Comparison of ENCODE assay signal across 1 cellular context in the genomic region with DNA sequence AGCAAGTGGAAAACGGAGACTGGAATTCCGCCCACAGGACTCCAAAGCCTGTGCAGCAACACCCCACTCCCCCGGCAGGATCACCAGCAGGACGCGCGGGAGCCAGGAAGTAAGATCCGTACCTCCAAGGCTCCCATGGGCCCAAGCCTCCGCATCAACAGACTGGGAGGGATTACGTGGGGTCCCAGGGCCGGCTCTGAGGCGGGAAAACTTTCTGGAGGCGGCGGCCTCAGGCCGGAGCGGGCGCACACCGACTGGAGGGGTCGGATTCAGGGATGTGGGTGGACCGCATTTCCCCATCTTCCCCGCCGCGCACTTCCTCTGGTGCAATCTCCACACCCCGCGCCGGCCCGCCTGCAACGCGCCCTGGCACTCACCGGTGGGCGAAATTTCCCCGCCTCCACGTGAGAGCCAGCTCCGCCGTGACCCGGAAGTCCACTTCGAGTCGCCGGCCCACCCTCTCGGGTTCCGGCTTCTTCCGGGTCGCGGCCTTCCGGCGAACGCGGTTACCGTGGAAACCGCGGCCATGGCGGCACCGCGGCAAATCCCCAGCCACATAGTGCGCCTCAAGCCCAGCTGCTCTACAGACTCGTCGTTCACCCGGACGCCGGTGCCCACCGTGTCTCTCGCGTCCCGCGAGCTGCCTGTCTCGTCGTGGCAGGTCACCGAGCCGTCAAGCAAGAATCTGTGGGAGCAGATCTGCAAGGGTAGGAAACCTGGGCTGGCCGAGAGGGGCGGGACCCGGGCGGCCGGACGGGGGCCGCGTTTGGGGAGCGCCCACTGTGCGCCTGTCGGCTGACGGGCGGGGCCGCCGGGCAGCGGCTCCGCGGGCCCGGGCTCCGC.
TF ChIP-seq lines count a peak whose summit lies in the region.

Gene IQCK, plus strand, starts transcription at position 491 of the 843 bp plus-strand sequence. Its CDS starts 36 bp downstream, at position 527.
A gene with protein sequence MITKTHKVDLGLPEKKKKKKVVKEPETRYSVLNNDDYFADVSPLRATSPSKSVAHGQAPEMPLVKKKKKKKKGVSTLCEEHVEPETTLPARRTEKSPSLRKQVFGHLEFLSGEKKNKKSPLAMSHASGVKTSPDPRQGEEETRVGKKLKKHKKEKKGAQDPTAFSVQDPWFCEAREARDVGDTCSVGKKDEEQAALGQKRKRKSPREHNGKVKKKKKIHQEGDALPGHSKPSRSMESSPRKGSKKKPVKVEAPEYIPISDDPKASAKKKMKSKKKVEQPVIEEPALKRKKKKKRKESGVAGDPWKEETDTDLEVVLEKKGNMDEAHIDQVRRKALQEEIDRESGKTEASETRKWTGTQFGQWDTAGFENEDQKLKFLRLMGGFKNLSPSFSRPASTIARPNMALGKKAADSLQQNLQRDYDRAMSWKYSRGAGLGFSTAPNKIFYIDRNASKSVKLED (minus strand): TSS at position 447 of the 843 bp plus-strand sequence. CDS start 3,192 bp downstream, outside the sequence.

TF ChIP-seq in K562, 482 proteins besides CTCF, POLR2A, EP300 and RAD21 (continued from another document and continues in another):
- TF ChIP-seq RNF219 (CRISPR knock-in tag; IDR thresholded peaks at IDR 0.05) (no peak), POLR3A (IDR thresholded peaks at IDR 0.05; ENCODE audit: borderline replicate concordance, extremely low read depth, insufficient read depth, insufficient read length) (no peak), TAF15 (IDR thresholded peaks at IDR 0.05; ENCODE audit: low read depth, low read length) (no peak), GABPB2 (CRISPR knock-in tag; conservative IDR thresholded peaks at IDR 0.05) (no peak), RBBP5 (IDR thresholded peaks at IDR 0.05; ENCODE audit: borderline replicate concordance, insufficient read depth, low read length, poor library complexity, severe bottlenecking) (peak; percentile 91), ETV6 (IDR thresholded peaks at IDR 0.05; ENCODE audit: borderline replicate concordance in 1 of 2, low read depth in 2 of 2, low read length in 1 of 2) (0 out of 4 replicates have a peak, but pooled peaks of 1 of the 2 experiments have one; percentile 10), ETV6 (CRISPR knock-in tag; IDR thresholded peaks at IDR 0.05; ENCODE audit: borderline replicate concordance) (no peak), ZNF184 (CRISPR knock-in tag; IDR thresholded peaks at IDR 0.05) (no peak), FOXP1 (CRISPR knock-in tag; IDR thresholded peaks at IDR 0.05) (no peak), C11orf30 (IDR thresholded peaks at IDR 0.05; ENCODE audit: low read depth) (peak; percentile 82), ARID3A (IDR thresholded peaks at IDR 0.05; ENCODE audit: borderline replicate concordance, low read depth, low read length) (no peak), NCOR1 (IDR thresholded peaks at IDR 0.05) (no peak), ZNF282 (CRISPR knock-in tag; IDR thresholded peaks at IDR 0.05) (peak; percentile 73; the same call in 1 of the 2 replicates), MTA1 (IDR thresholded peaks at IDR 0.05; ENCODE audit: borderline replicate concordance) (no peak), PTRF (tag; IDR thresholded peaks at IDR 0.05) (no peak), MYBL2 (IDR thresholded peaks at IDR 0.05; ENCODE audit: low read depth) (no peak), MYBL2 (CRISPR knock-in tag; IDR thresholded peaks at IDR 0.05; ENCODE audit: borderline replicate concordance) (no peak), PCBP1 (IDR thresholded peaks at IDR 0.05; ENCODE audit: low read depth, low read length, poor library complexity, severe bottlenecking) (peak; percentile 74), ESRRA (IDR thresholded peaks at IDR 0.05; ENCODE audit: borderline replicate concordance, low read depth) (0 out of 2 replicates have a peak, but pooled peaks have one; percentile 50)
- TF ChIP-seq, protein P1, sequence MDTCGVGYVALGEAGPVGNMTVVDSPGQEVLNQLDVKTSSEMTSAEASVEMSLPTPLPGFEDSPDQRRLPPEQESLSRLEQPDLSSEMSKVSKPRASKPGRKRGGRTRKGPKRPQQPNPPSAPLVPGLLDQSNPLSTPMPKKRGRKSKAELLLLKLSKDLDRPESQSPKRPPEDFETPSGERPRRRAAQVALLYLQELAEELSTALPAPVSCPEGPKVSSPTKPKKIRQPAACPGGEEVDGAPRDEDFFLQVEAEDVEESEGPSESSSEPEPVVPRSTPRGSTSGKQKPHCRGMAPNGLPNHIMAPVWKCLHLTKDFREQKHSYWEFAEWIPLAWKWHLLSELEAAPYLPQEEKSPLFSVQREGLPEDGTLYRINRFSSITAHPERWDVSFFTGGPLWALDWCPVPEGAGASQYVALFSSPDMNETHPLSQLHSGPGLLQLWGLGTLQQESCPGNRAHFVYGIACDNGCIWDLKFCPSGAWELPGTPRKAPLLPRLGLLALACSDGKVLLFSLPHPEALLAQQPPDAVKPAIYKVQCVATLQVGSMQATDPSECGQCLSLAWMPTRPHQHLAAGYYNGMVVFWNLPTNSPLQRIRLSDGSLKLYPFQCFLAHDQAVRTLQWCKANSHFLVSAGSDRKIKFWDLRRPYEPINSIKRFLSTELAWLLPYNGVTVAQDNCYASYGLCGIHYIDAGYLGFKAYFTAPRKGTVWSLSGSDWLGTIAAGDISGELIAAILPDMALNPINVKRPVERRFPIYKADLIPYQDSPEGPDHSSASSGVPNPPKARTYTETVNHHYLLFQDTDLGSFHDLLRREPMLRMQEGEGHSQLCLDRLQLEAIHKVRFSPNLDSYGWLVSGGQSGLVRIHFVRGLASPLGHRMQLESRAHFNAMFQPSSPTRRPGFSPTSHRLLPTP (IDR thresholded peaks at IDR 0.05; ENCODE audit: borderline replicate concordance, extremely low read depth, insufficient read length), result no peak
- TF ChIP-seq, protein P2, sequence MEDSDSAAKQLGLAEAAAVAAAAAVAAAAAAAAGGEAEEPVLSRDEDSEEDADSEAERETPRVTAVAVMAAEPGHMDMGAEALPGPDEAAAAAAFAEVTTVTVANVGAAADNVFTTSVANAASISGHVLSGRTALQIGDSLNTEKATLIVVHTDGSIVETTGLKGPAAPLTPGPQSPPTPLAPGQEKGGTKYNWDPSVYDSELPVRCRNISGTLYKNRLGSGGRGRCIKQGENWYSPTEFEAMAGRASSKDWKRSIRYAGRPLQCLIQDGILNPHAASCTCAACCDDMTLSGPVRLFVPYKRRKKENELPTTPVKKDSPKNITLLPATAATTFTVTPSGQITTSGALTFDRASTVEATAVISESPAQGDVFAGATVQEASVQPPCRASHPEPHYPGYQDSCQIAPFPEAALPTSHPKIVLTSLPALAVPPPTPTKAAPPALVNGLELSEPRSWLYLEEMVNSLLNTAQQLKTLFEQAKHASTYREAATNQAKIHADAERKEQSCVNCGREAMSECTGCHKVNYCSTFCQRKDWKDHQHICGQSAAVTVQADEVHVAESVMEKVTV (CRISPR knock-in tag; IDR thresholded peaks at IDR 0.05), result no peak
- TF ChIP-seq, protein P3, sequence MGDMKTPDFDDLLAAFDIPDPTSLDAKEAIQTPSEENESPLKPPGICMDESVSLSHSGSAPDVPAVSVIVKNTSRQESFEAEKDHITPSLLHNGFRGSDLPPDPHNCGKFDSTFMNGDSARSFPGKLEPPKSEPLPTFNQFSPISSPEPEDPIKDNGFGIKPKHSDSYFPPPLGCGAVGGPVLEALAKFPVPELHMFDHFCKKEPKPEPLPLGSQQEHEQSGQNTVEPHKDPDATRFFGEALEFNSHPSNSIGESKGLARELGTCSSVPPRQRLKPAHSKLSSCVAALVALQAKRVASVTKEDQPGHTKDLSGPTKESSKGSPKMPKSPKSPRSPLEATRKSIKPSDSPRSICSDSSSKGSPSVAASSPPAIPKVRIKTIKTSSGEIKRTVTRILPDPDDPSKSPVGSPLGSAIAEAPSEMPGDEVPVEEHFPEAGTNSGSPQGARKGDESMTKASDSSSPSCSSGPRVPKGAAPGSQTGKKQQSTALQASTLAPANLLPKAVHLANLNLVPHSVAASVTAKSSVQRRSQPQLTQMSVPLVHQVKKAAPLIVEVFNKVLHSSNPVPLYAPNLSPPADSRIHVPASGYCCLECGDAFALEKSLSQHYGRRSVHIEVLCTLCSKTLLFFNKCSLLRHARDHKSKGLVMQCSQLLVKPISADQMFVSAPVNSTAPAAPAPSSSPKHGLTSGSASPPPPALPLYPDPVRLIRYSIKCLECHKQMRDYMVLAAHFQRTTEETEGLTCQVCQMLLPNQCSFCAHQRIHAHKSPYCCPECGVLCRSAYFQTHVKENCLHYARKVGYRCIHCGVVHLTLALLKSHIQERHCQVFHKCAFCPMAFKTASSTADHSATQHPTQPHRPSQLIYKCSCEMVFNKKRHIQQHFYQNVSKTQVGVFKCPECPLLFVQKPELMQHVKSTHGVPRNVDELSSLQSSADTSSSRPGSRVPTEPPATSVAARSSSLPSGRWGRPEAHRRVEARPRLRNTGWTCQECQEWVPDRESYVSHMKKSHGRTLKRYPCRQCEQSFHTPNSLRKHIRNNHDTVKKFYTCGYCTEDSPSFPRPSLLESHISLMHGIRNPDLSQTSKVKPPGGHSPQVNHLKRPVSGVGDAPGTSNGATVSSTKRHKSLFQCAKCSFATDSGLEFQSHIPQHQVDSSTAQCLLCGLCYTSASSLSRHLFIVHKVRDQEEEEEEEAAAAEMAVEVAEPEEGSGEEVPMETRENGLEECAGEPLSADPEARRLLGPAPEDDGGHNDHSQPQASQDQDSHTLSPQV (IDR thresholded peaks at IDR 0.05), result no peak
- TF ChIP-seq, protein P4, sequence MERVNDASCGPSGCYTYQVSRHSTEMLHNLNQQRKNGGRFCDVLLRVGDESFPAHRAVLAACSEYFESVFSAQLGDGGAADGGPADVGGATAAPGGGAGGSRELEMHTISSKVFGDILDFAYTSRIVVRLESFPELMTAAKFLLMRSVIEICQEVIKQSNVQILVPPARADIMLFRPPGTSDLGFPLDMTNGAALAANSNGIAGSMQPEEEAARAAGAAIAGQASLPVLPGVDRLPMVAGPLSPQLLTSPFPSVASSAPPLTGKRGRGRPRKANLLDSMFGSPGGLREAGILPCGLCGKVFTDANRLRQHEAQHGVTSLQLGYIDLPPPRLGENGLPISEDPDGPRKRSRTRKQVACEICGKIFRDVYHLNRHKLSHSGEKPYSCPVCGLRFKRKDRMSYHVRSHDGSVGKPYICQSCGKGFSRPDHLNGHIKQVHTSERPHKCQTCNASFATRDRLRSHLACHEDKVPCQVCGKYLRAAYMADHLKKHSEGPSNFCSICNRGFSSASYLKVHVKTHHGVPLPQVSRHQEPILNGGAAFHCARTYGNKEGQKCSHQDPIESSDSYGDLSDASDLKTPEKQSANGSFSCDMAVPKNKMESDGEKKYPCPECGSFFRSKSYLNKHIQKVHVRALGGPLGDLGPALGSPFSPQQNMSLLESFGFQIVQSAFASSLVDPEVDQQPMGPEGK (CRISPR knock-in tag; IDR thresholded peaks at IDR 0.05; ENCODE audit: borderline replicate concordance), result no peak
- TF ChIP-seq, protein P5, sequence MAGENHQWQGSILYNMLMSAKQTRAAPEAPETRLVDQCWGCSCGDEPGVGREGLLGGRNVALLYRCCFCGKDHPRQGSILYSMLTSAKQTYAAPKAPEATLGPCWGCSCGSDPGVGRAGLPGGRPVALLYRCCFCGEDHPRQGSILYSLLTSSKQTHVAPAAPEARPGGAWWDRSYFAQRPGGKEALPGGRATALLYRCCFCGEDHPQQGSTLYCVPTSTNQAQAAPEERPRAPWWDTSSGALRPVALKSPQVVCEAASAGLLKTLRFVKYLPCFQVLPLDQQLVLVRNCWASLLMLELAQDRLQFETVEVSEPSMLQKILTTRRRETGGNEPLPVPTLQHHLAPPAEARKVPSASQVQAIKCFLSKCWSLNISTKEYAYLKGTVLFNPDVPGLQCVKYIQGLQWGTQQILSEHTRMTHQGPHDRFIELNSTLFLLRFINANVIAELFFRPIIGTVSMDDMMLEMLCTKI (IDR thresholded peaks at IDR 0.05; ENCODE audit: partially characterized antibody), result no peak
- TF ChIP-seq, protein P6, sequence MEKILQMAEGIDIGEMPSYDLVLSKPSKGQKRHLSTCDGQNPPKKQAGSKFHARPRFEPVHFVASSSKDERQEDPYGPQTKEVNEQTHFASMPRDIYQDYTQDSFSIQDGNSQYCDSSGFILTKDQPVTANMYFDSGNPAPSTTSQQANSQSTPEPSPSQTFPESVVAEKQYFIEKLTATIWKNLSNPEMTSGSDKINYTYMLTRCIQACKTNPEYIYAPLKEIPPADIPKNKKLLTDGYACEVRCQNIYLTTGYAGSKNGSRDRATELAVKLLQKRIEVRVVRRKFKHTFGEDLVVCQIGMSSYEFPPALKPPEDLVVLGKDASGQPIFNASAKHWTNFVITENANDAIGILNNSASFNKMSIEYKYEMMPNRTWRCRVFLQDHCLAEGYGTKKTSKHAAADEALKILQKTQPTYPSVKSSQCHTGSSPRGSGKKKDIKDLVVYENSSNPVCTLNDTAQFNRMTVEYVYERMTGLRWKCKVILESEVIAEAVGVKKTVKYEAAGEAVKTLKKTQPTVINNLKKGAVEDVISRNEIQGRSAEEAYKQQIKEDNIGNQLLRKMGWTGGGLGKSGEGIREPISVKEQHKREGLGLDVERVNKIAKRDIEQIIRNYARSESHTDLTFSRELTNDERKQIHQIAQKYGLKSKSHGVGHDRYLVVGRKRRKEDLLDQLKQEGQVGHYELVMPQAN (IDR thresholded peaks at IDR 0.05; ENCODE audit: borderline replicate concordance), result peak; percentile 99
